25 cellular contexts compared by ENCODE assay signal in genomic region chr13:110105136-110105535, GRCh38.
"Had no signal": no experiment of that assay in that cellular context is flagged by ENCODE, and none has a peak within 500 bp of the region (broad histone marks: within the 10 kb centered on the region; RNA-seq: fewer than 3 reads in every experiment).

No MANE protein-coding gene starts in this region.

- H3K27me3 ChIP-seq: brain microvascular endothelial cell had no signal

- H3K36me3 ChIP-seq: brain microvascular endothelial cell had no signal

- ATAC-seq: activated naive CD4-positive, alpha-beta T cell treated with anti-CD3 and anti-CD28 coated beads, Interleukin-2, amount 50 U/mL, for 72 hours; activated naive CD8-positive, alpha-beta T cell treated with anti-CD3 and anti-CD28 coated beads, Interleukin-2, amount 50 U/mL, for 24 hours; activated T-cell treated with anti-CD3 and anti-CD28 coated beads, Interleukin-2, amount 50 U/mL, for 4 hours; K562; PC-3 had no signal

- DNase-seq: activated CD4-positive, alpha-beta memory T cell treated with anti-CD3 and anti-CD28 coated beads for 36 hours; activated CD4-positive, alpha-beta T cell treated with anti-CD3 and anti-CD28 coated beads, Interleukin-2, amount 10 ng/mL, durations not matched to agents 7 days and 5 days; activated CD4-positive, CD25-positive, alpha-beta regulatory T cell; activated CD8-positive, alpha-beta memory T cell treated with anti-CD3 and anti-CD28 coated beads for 24 hours; activated effector memory CD4-positive, alpha-beta T cell treated with anti-CD3 and anti-CD28 coated beads, Interleukin-2, amount 50 U/mL, for 16 hours; activated naive CD4-positive, alpha-beta T cell treated with Interleukin-2 at 50 U/mL for 16 hours; activated naive CD8-positive, alpha-beta T cell treated with anti-CD3 and anti-CD28 coated beads, Interleukin-2, amount 50 U/mL, for 24 hours; activated T-cell treated with anti-CD3 and anti-CD28 coated beads, Interleukin-2, amount 50 U/mL, for 4 hours; amygdala; brain microvascular endothelial cell; Karpas-422; MM.1S; NCI-H1105; NCI-H1436; NCI-H1694 treated with DMSO at 0.1 percent for 48 hours; NCI-H2029 treated with DMSO at 0.1 percent for 48 hours; NCI-H446; NCI-H524; PC-3; SIG-M5; T-helper 2 cell; T1000 had no signal

- H3K27ac ChIP-seq: brain microvascular endothelial cell, VCaP had no signal

- H3K4me3 ChIP-seq: K562 had no signal
